ENCODE assay signal across 13 cellular contexts in genomic region chr13:62678039-62678438, GRCh38.
A peak's percentile ranks its signal among the peaks of the same experiment; 100 is the strongest.
DNase-seq lines count a peak whose midpoint lies in the region; ATAC-seq, FAIRE-seq and TF ChIP-seq lines count a peak whose summit lies in the region.
"Had no signal": no experiment of that assay in that cellular context is flagged by ENCODE, and none has a peak within 500 bp of the region (broad histone marks: within the 10 kb centered on the region; RNA-seq: fewer than 3 reads in every experiment).

No MANE protein-coding gene starts in this region.

- H3K4me3 ChIP-seq in DND-41 (ENCODE audit: low read depth in 1 of 2, low read length in 2 of 2) (no peak overlapping the region), HCT116 (replicated peaks in 1 of 2; ENCODE audit: low read depth in 1 of 2, low read length in 2 of 2) (no peak overlapping the region), OCI-LY1 (ENCODE audit: low read depth, low read length, poor library complexity, severe bottlenecking) (peak overlapping the region; percentile 34), GM12878 (no peak overlapping the region)

- ATAC-seq in DND-41 (ENCODE audit: insufficient read depth, low read depth) (no peak), HCT116 (no peak), GM12878 (no peak), WTC11 (no peak), HG03280 (IDR thresholded peaks at IDR 0.05; ENCODE audit: unreplicated experiment) (no peak), GM18502 (IDR thresholded peaks at IDR 0.05; ENCODE audit: poor library complexity, unreplicated experiment) (no peak)
- ATAC-seq: Right ventricle myocardium inferior had no signal

- no peaks in the 10 kb centered on the region for H3F3A ChIP-seq in OCI-LY1 (ENCODE audit: insufficient read depth, low read length)

- H2AFZ ChIP-seq in DND-41 (ENCODE audit: low read depth, low read length): peak overlapping the region; percentile 15; the same call in 1 of the 2 replicates
- peak overlapping the region; percentile 30 for H2AFZ ChIP-seq in HCT116 (ENCODE audit: low read depth, low read length, poor library complexity, severe bottlenecking)
- peak overlapping the region; percentile 100 for H2AFZ ChIP-seq in OCI-LY1 (ENCODE audit: low read length)
- H2AFZ ChIP-seq in GM12878 (ENCODE audit: control insufficient read depth, low read depth, low read length): peak overlapping the region; percentile 11

- 3% methylated on average over 4 of the region's 4 CpGs for WGBS in GM12878 (ENCODE audit: insufficient coverage, insufficient replicate concordance, low lambda C conversion rate, missing lambda C conversion rate)

- H3K36me3 ChIP-seq in DND-41 (ENCODE audit: insufficient read depth, low read length) (no peaks in the 10 kb centered on the region), HCT116 (ENCODE audit: control insufficient read depth in 1 of 2, insufficient read depth in 2 of 2, low read length in 2 of 2) (no peaks in the 10 kb centered on the region), OCI-LY1 (ENCODE audit: insufficient read depth, low read length) (no peaks in the 10 kb centered on the region), GM12878 (ENCODE audit: control insufficient read depth in 2 of 2, insufficient read depth in 2 of 2, low read length in 1 of 2) (no peaks in the 10 kb centered on the region)
- H3K36me3 ChIP-seq: BE2C had no signal

- intact Hi-C loops in HCT116 (cut with micrococcal nuclease): no loop called here
- intact Hi-C loops in GM12878 (cut with micrococcal nuclease; ENCODE audit: unreplicated experiment): no loop called here

- no peaks in the 10 kb centered on the region for H3K4me1 Mint-ChIP-seq in WTC11
- H3K4me1 Mint-ChIP-seq: CD8-positive, alpha-beta memory T cell had no signal

- H3K27me3 ChIP-seq in DND-41 (ENCODE audit: insufficient read depth, low read length, poor library complexity): no peaks in the 10 kb centered on the region
- no peaks in the 10 kb centered on the region for H3K27me3 ChIP-seq in HCT116 (ENCODE audit: insufficient read depth, low read length)
- H3K27me3 ChIP-seq in OCI-LY1 (ENCODE audit: insufficient read depth, low read length): no peaks in the 10 kb centered on the region
- H3K27me3 ChIP-seq in GM12878 (replicated peaks in 1 of 2; ENCODE audit: control insufficient read depth in 2 of 2, insufficient read depth in 2 of 2, low read length in 1 of 2): no peaks in the 10 kb centered on the region; a peak in 1 of 4 replicates
- H3K27me3 ChIP-seq: BE2C had no signal

- RAD21 ChIA-PET in HCT116 (lab: Charles Lee; ENCODE audit: low non-redundant PET in 1 of 2, low total read pairs in 2 of 2, uncharacterized antibody in 2 of 2, unreplicated experiment in 2 of 2) (no interaction called here), GM12878 (lab: Charles Lee; ENCODE audit: unreplicated experiment) (no interaction called here)

- SMC1A ChIA-PET in GM12878 (lab: Charles Lee; ENCODE audit: uncharacterized antibody, unreplicated experiment): no interaction called here

- FAIRE-seq in GM12878 (lab: Jason Lieb, UNC): no peak

- no peak for TF ChIP-seq EP300 in GM12878 (IDR thresholded peaks at IDR 0.05; ENCODE audit: borderline replicate concordance in 1 of 2, control insufficient read depth in 1 of 2, low read depth in 2 of 2, low read length in 2 of 2)

- no peak overlapping the region for H3K9ac ChIP-seq in DND-41 (ENCODE audit: low read depth, low read length)
- no peak overlapping the region for H3K9ac ChIP-seq in HCT116 (ENCODE audit: low read length)
- 0 out of 2 replicates have a peak overlapping the region, but pooled peaks have one; percentile 18 for H3K9ac ChIP-seq in OCI-LY1 (ENCODE audit: low read length)
- H3K9ac ChIP-seq in GM12878 (ENCODE audit: control insufficient read depth, insufficient read depth, low read length): no peak overlapping the region

- H3K4me3 Mint-ChIP-seq in WTC11: no peak overlapping the region
- H3K4me3 Mint-ChIP-seq: CD8-positive, alpha-beta memory T cell had no signal

- no peaks in the 10 kb centered on the region for H3K9me3 ChIP-seq in DND-41 (ENCODE audit: insufficient read depth, low read length, severe bottlenecking)
- no peaks in the 10 kb centered on the region for H3K9me3 ChIP-seq in HCT116 (ENCODE audit: control insufficient read depth in 1 of 2, insufficient read depth in 1 of 2, low read depth in 1 of 2, low read length in 2 of 2)
- no peaks in the 10 kb centered on the region for H3K9me3 ChIP-seq in OCI-LY1 (ENCODE audit: low read length)
- no peaks in the 10 kb centered on the region for H3K9me3 ChIP-seq in GM12878 (replicated peaks; ENCODE audit: control insufficient read depth, insufficient read depth, low read length)
- H3K9me3 ChIP-seq: BE2C had no signal

- no peaks in the 10 kb centered on the region for H3K27me3 Mint-ChIP-seq in WTC11 (ENCODE audit: low read depth)
- H3K27me3 Mint-ChIP-seq: CD8-positive, alpha-beta memory T cell had no signal

- H3K4me2 ChIP-seq in DND-41 (ENCODE audit: insufficient read depth, low read length) (no peak overlapping the region), HCT116 (ENCODE audit: low read length) (no peak overlapping the region), OCI-LY1 (ENCODE audit: low read length) (peak overlapping the region; percentile 65), GM12878 (ENCODE audit: control insufficient read depth, insufficient read depth) (no peak overlapping the region)

- no peaks in the 10 kb centered on the region for H4K20me1 ChIP-seq in DND-41 (ENCODE audit: insufficient read depth, low read length)
- H4K20me1 ChIP-seq in HCT116 (ENCODE audit: insufficient read depth): no peaks in the 10 kb centered on the region
- no peaks in the 10 kb centered on the region for H4K20me1 ChIP-seq in OCI-LY1 (ENCODE audit: insufficient read depth, low read length)
- H4K20me1 ChIP-seq in GM12878 (ENCODE audit: control insufficient read depth, insufficient read depth): no peaks in the 10 kb centered on the region

- H3K36me3 Mint-ChIP-seq in WTC11: no peaks in the 10 kb centered on the region
- H3K36me3 Mint-ChIP-seq: CD8-positive, alpha-beta memory T cell had no signal

- in situ Hi-C loops in GM12878 (cut with MboI): no loop called here

- H3K9me3 Mint-ChIP-seq in WTC11: peaks cover 4% of the 10 kb centered on the region; the same call in 1 of the 2 replicates

- H3K9me2 ChIP-seq in HCT116 (ENCODE audit: insufficient read depth) (no peaks in the 10 kb centered on the region), OCI-LY1 (ENCODE audit: low read depth, low read length) (no peaks in the 10 kb centered on the region)

- DNase-seq in DND-41 (no peak), HCT116 (ENCODE audit: low read depth, low spot score) (no peak), GM12878 (ENCODE audit: low read depth, low spot score) (no peak), WTC11 (ENCODE audit: low spot score) (no peak)
- DNase-seq: BE2C; CD8-positive, alpha-beta memory T cell; NCI-H1417 treated with DMSO at 0.1 percent for 48 hours; NCI-H2029 treated with DMSO at 0.1 percent for 48 hours; NCI-H524 had no signal

- no peak for TF ChIP-seq CTCF in DND-41 (IDR thresholded peaks at IDR 0.05; ENCODE audit: borderline replicate concordance, extremely low read depth, low read length, poor library complexity, severe bottlenecking)
- no peak for TF ChIP-seq CTCF in HCT116 (IDR thresholded peaks at IDR 0.05 in 2 of 3, conservative IDR thresholded peaks at IDR 0.05 in 1 of 3; ENCODE audit: borderline replicate concordance in 1 of 3, insufficient read depth in 1 of 3, low read depth in 2 of 3, low read length in 2 of 3)
- no peak for TF ChIP-seq CTCF in OCI-LY1 (IDR thresholded peaks at IDR 0.05; ENCODE audit: low read length)
- no peak for TF ChIP-seq CTCF in GM12878 (IDR thresholded peaks at IDR 0.05 in 2 of 3, conservative IDR thresholded peaks at IDR 0.05 in 1 of 3; ENCODE audit: control insufficient read depth in 2 of 3, extremely low read depth in 1 of 3, insufficient read depth in 1 of 3, low read depth in 3 of 3, low read length in 3 of 3)
- TF ChIP-seq CTCF in WTC11 (IDR thresholded peaks at IDR 0.05): no peak

- TF ChIP-seq RAD21 in HCT116 (IDR thresholded peaks at IDR 0.05; ENCODE audit: low read depth) (no peak), GM12878 (IDR thresholded peaks at IDR 0.05; ENCODE audit: insufficient read depth, low read depth, low read length) (no peak)

- H3K4me1 ChIP-seq in DND-41 (ENCODE audit: insufficient read depth, low read length) (no peaks in the 10 kb centered on the region), HCT116 (ENCODE audit: control insufficient read depth in 1 of 2, insufficient read depth in 2 of 2, low read length in 2 of 2) (no peaks in the 10 kb centered on the region; a peak in 1 of 4 replicates), OCI-LY1 (ENCODE audit: insufficient read depth, low read length, severe bottlenecking) (peaks cover 10% of the 10 kb centered on the region), GM12878 (ENCODE audit: control insufficient read depth, insufficient read depth, low read length) (no peaks in the 10 kb centered on the region)
- H3K4me1 ChIP-seq: BE2C had no signal

- BruUV-seq in HCT116 (replicated peaks; lab: Mats Ljungman, UMichigan): no TSS peak
- BruUV-seq in GM12878 (replicated peaks; lab: Mats Ljungman, UMichigan): no TSS peak

- POLR2A ChIA-PET in HCT116 (lab: Charles Lee) (no interaction called here), GM12878 (lab: Charles Lee) (no interaction called here), WTC11 (lab: Charles Lee) (no interaction called here)

- no peak for TF ChIP-seq POLR2A in HCT116 (IDR thresholded peaks at IDR 0.05; ENCODE audit: borderline replicate concordance, extremely low read depth, insufficient read depth, insufficient read length)
- no peak for TF ChIP-seq POLR2A in GM12878 (IDR thresholded peaks at IDR 0.05; ENCODE audit: low read depth, low read length)

- CTCF ChIA-PET in HCT116 (lab: Charles Lee) (no interaction called here), GM12878 (lab: Yijun Ruan, JAX) (no interaction called here), WTC11 (lab: Charles Lee) (no interaction called here)

- no peak overlapping the region for H3K27ac ChIP-seq in DND-41 (ENCODE audit: low read length)
- no peak overlapping the region for H3K27ac ChIP-seq in HCT116 (ENCODE audit: low read depth, low read length)
- H3K27ac ChIP-seq in OCI-LY1 (ENCODE audit: low read depth, low read length, poor library complexity, severe bottlenecking): no peak overlapping the region
- H3K27ac ChIP-seq in GM12878 (ENCODE audit: control insufficient read depth, insufficient read depth): no peak overlapping the region

- H3K27ac Mint-ChIP-seq in WTC11: no peak overlapping the region
- H3K27ac Mint-ChIP-seq: CD8-positive, alpha-beta memory T cell had no signal

- H3K79me2 ChIP-seq in DND-41 (ENCODE audit: insufficient read depth, low read length) (no peaks in the 10 kb centered on the region), HCT116 (ENCODE audit: insufficient read depth, low read length) (no peaks in the 10 kb centered on the region), OCI-LY1 (ENCODE audit: insufficient read depth, low read length) (no peaks in the 10 kb centered on the region), GM12878 (ENCODE audit: control insufficient read depth, insufficient read depth, low read length) (no peaks in the 10 kb centered on the region)

TF ChIP-seq in HCT116, 20 proteins besides CTCF, POLR2A, EP300 and RAD21 (continues in another document):
- TF ChIP-seq EZH2phosphoT487 (IDR thresholded peaks at IDR 0.05; ENCODE audit: borderline replicate concordance): no peak

TF ChIP-seq in WTC11, 78 proteins besides CTCF, POLR2A, EP300 and RAD21 (continues in another document):
- no peak for TF ChIP-seq KAT7 (CRISPR knock-in tag; IDR thresholded peaks at IDR 0.05; ENCODE audit: borderline replicate concordance)
- TF ChIP-seq MXD4 (CRISPR knock-in tag; IDR thresholded peaks at IDR 0.05; ENCODE audit: borderline replicate concordance): no peak

Comparison
In these comparisons a context has a peak if more than half of its experiments do, and no peak if none do; other contexts are left out.
1. H2AFZ ChIP-seq: peak in every context shown above with its lines; median percentile 100 in OCI-LY1; 30 in HCT116; 15 in DND-41; 11 in GM12878.